ENCODE assay signal across 27 cellular contexts in genomic region chr2:72033636-72034035, GRCh38.
DNase-seq lines count a peak whose midpoint lies in the region; ATAC-seq and TF ChIP-seq lines count a peak whose summit lies in the region.
"Had no signal": no experiment of that assay in that cellular context is flagged by ENCODE, and none has a peak within 500 bp of the region (broad histone marks: within the 10 kb centered on the region; RNA-seq: fewer than 3 reads in every experiment).

No MANE protein-coding gene starts in this region.

- H3K36me3 ChIP-seq in gastroesophageal sphincter = no peaks in the 10 kb centered on the region
- H3K36me3 ChIP-seq: BE2C, breast epithelium, colonic mucosa, ovary, vagina had no signal

- in situ Hi-C loops in GM13976 (cut with MboI; ENCODE audit: low sequenced_read_pairs, unreplicated experiment) = no loop called here

- no peaks in the 10 kb centered on the region for H3K4me1 ChIP-seq in gastroesophageal sphincter
- H3K4me1 ChIP-seq: BE2C, breast epithelium, colonic mucosa, vagina had no signal

- H3K4me3 ChIP-seq in gastroesophageal sphincter = no peak overlapping the region
- H3K4me3 ChIP-seq: breast epithelium, colonic mucosa, ovary, vagina had no signal

- no peaks in the 10 kb centered on the region for H3K9me3 ChIP-seq in gastroesophageal sphincter
- H3K9me3 ChIP-seq: BE2C, breast epithelium, colonic mucosa, ovary, vagina had no signal

- H3K4me1 Mint-ChIP-seq in osteocyte (ENCODE audit: unreplicated experiment) = no peaks in the 10 kb centered on the region
- H3K4me1 Mint-ChIP-seq: activated B cell treated with CpG ODN at 0.5 μM for 24 hours; activated naive CD8-positive, alpha-beta T cell treated with anti-CD3 and anti-CD28 coated beads for 36 hours; CD8-positive, alpha-beta memory T cell; memory B cell had no signal

- no peaks in the 10 kb centered on the region for H3K9me3 Mint-ChIP-seq in osteocyte (ENCODE audit: unreplicated experiment)
- H3K9me3 Mint-ChIP-seq: activated B cell treated with CpG ODN at 0.5 μM for 24 hours; activated naive CD8-positive, alpha-beta T cell treated with anti-CD3 and anti-CD28 coated beads for 36 hours; activated T-cell treated with anti-CD3 and anti-CD28 coated beads, Interleukin-2, amount 50 U/mL, for 24 hours; nephron progenitor cell had no signal

- H3K36me3 Mint-ChIP-seq in osteocyte (ENCODE audit: unreplicated experiment) = no peaks in the 10 kb centered on the region
- H3K36me3 Mint-ChIP-seq: activated naive CD8-positive, alpha-beta T cell treated with anti-CD3 and anti-CD28 coated beads for 36 hours; CD8-positive, alpha-beta memory T cell; memory B cell had no signal

- WGBS in gastroesophageal sphincter (ENCODE audit: low coverage in 1 of 2), 2 donors = 70 to 79% methylated on average over 5 to 8 of the region's 8 CpGs

- ATAC-seq in gastroesophageal sphincter = peak; percentile 55
- no peak for ATAC-seq in GM21360 (IDR thresholded peaks at IDR 0.05; ENCODE audit: unreplicated experiment)
- ATAC-seq in HG02588 (IDR thresholded peaks at IDR 0.05; ENCODE audit: unreplicated experiment) = no peak
- ATAC-seq: stimulated activated naive CD8-positive, alpha-beta T cell treated with anti-CD3 and anti-CD28 coated beads, Interleukin-15, Interleukin-2, amounts not matched to agents 100 U/mL and 50 U/mL, for 24 hours had no signal

- H3K27ac Mint-ChIP-seq in osteocyte (ENCODE audit: unreplicated experiment) = no peak overlapping the region
- H3K27ac Mint-ChIP-seq: activated B cell treated with CpG ODN at 0.5 μM for 24 hours; activated naive CD8-positive, alpha-beta T cell treated with anti-CD3 and anti-CD28 coated beads for 36 hours; activated T-cell treated with anti-CD3 and anti-CD28 coated beads, Interleukin-2, amount 50 U/mL, for 24 hours; CD8-positive, alpha-beta memory T cell; IgD-negative memory B cell; memory B cell had no signal

- CTCF ChIA-PET in RWPE1 (lab: Yijun Ruan, JAX) = no interaction called here

- H3K4me3 Mint-ChIP-seq in osteocyte (ENCODE audit: unreplicated experiment) = no peak overlapping the region
- H3K4me3 Mint-ChIP-seq: activated B cell treated with CpG ODN at 0.5 μM for 24 hours; activated naive CD8-positive, alpha-beta T cell treated with anti-CD3 and anti-CD28 coated beads for 36 hours; activated T-cell treated with anti-CD3 and anti-CD28 coated beads, Interleukin-2, amount 50 U/mL, for 24 hours; CD8-positive, alpha-beta memory T cell; IgD-negative memory B cell; memory B cell; nephron progenitor cell had no signal

- DNase-seq in GM13976 (ENCODE audit: low spot score) = peak; percentile 10
- DNase-seq in RWPE1 (ENCODE audit: low spot score) = no peak
- DNase-seq in osteocyte (ENCODE audit: extremely low spot score, unreplicated experiment) = peak; percentile 62
- DNase-seq in NCI-H2081 (lab: John Stamatoyannopoulos, UW) = no peak
- DNase-seq: activated B cell treated with CpG ODN at 0.5 μM for 24 hours; activated gamma-delta T cell; activated naive CD8-positive, alpha-beta T cell treated with anti-CD3 and anti-CD28 coated beads for 36 hours; activated T-cell treated with anti-CD3 and anti-CD28 coated beads, Interleukin-2, amount 50 U/mL, for 24 hours; anterior cingulate cortex; BE2C; CD8-positive, alpha-beta memory T cell; colonic mucosa; effector memory CD4-positive, alpha-beta T cell; foreskin fibroblast; kidney; NCI-H1048; nephron progenitor cell; ovary; stimulated activated CD4-positive, alpha-beta T cell treated with anti-CD3 and anti-CD28 coated beads, Interleukin-1b, Interleukin-23, amount 100 ng/mL, for 48 hours; stimulated activated naive CD8-positive, alpha-beta T cell treated with anti-CD3 and anti-CD28 coated beads, Interleukin-15, Interleukin-2, amounts not matched to agents 100 U/mL and 50 U/mL, for 24 hours had no signal

- H3K27ac ChIP-seq in RWPE1 (peak overlapping the region; percentile 84), gastroesophageal sphincter (no peak overlapping the region)
- H3K27ac ChIP-seq: breast epithelium, colonic mucosa, ovary, vagina had no signal

- TF ChIP-seq EP300 in gastroesophageal sphincter (IDR thresholded peaks at IDR 0.05) = no peak

- H3K27me3 ChIP-seq in gastroesophageal sphincter = peaks cover 29% of the 10 kb centered on the region
- H3K27me3 ChIP-seq: BE2C, colonic mucosa, ovary, vagina had no signal

- H3K27me3 Mint-ChIP-seq in osteocyte (ENCODE audit: unreplicated experiment) = peaks cover 40% of the 10 kb centered on the region
- H3K27me3 Mint-ChIP-seq: activated B cell treated with CpG ODN at 0.5 μM for 24 hours; activated naive CD8-positive, alpha-beta T cell treated with anti-CD3 and anti-CD28 coated beads for 36 hours; activated T-cell treated with anti-CD3 and anti-CD28 coated beads, Interleukin-2, amount 50 U/mL, for 24 hours had no signal

- no peak for TF ChIP-seq POLR2A in gastroesophageal sphincter (IDR thresholded peaks at IDR 0.05)

- TF ChIP-seq CTCF in GM13976 (IDR thresholded peaks at IDR 0.05; ENCODE audit: borderline replicate concordance, control extremely low read depth, extremely low read depth, insufficient read depth, missing control alignments) (no peak), RWPE1 (conservative IDR thresholded peaks at IDR 0.05; ENCODE audit: low read depth) (no peak), gastroesophageal sphincter (IDR thresholded peaks at IDR 0.05) (no peak), osteocyte (IDR thresholded peaks at IDR 0.05) (no peak)

- POLR2A ChIA-PET in RWPE1 (lab: Yijun Ruan, JAX; ENCODE audit: low non-redundant PET) = no interaction called here

Comparison
In these comparisons a context has a peak if more than half of its experiments do, and no peak if none do; other contexts are left out.
1. DNase-seq: peak in GM13976 (single experiment) and osteocyte (single experiment); none in RWPE1 (single experiment) and NCI-H2081 (0 of 2).